Comparison of ENCODE assay signal across 8 cellular contexts in genomic region chr6:157314705-157315321, GRCh38. TPM values are rescaled to one million over a fixed set of nuclear protein-coding genes. Genes with fewer than 3 reads are reported as not detected.
DNase-seq lines count a peak whose midpoint lies in the region; ATAC-seq, FAIRE-seq and TF ChIP-seq lines count a peak whose summit lies in the region.

No MANE protein-coding gene starts in this region.

- peaks cover 3% of the 10 kb centered on the region for H3K36me3 ChIP-seq in CD8-positive, alpha-beta T cell (ENCODE audit: insufficient read depth, low read length)
- H3K36me3 ChIP-seq in body of pancreas (replicated peaks in 1 of 2; ENCODE audit: insufficient read depth in 1 of 2, low read depth in 2 of 2) (peaks cover 0 to 13% of the 10 kb centered on the region in 2 donors), kidney (ENCODE audit: control insufficient read depth in 1 of 2, insufficient read depth in 2 of 2, low read length in 2 of 2) (peaks cover 24 to 43% of the 10 kb centered on the region in 2 donors), transverse colon (peaks cover 0 to 17% (median 2%) of the 10 kb centered on the region in 4 donors)

- in situ Hi-C loops in transverse colon (cut with MboI; ENCODE audit: low pct_ligation_motif_present in 1 of 4, low pct_unique_long_range_greater_than_20kb in 1 of 4, low sequenced_read_pairs in 3 of 4), result no loop called here

- WGBS in body of pancreas, 2 donors, result 7 to 16% methylated on average over 7 of the region's 7 CpGs
- WGBS in transverse colon (ENCODE audit: low coverage in 1 of 2), 2 donors, result 4 to 19% methylated on average over 7 of the region's 7 CpGs

- TF ChIP-seq EP300 in transverse colon (IDR thresholded peaks at IDR 0.05; ENCODE audit: low read depth), result no peak

- no peaks in the 10 kb centered on the region for H3K9me3 Mint-ChIP-seq in CD8-positive, alpha-beta T cell

- TF ChIP-seq POLR2A in body of pancreas (IDR thresholded peaks at IDR 0.05), result no peak
- TF ChIP-seq POLR2A in transverse colon (IDR thresholded peaks at IDR 0.05), result no peak

- TF ChIP-seq CTCF in CD8-positive, alpha-beta T cell (IDR thresholded peaks at IDR 0.05), result peak; percentile 95
- TF ChIP-seq CTCF in body of pancreas (IDR thresholded peaks at IDR 0.05) (peak; percentile 45 to 96 (median 90)), kidney (IDR thresholded peaks at IDR 0.05; ENCODE audit: borderline replicate concordance, extremely low read depth, insufficient read depth) (peak; percentile 95), transverse colon (IDR thresholded peaks at IDR 0.05) (peak; percentile 65 to 91 (median 68))

- ATAC-seq in CD8-positive, alpha-beta T cell, result peak; percentile 95
- ATAC-seq in GM19438 (IDR thresholded peaks at IDR 0.05; ENCODE audit: low read depth, unreplicated experiment), result peak; percentile 89
- ATAC-seq in HG03571 (IDR thresholded peaks at IDR 0.05; ENCODE audit: unreplicated experiment), result peak; percentile 82
- peak; percentile 79 for ATAC-seq in body of pancreas

- H3K4me1 ChIP-seq in CD8-positive, alpha-beta T cell (ENCODE audit: insufficient read depth, low read length), result no peaks in the 10 kb centered on the region
- H3K4me1 ChIP-seq in body of pancreas (peaks cover 16% of the 10 kb centered on the region), kidney (ENCODE audit: control insufficient read depth in 1 of 2, insufficient read depth in 1 of 2, low read depth in 1 of 2, low read length in 2 of 2) (no peaks in the 10 kb centered on the region), transverse colon (peaks cover 0 to 13% (median 3%) of the 10 kb centered on the region in 4 donors)

- H3K4me3 ChIP-seq in CD8-positive, alpha-beta T cell (ENCODE audit: low read depth, low read length), result no peak overlapping the region
- H3K4me3 ChIP-seq in body of pancreas, result no peak overlapping the region
- no peak overlapping the region for H3K4me3 ChIP-seq in kidney (ENCODE audit: low read length in 2 of 2)
- no peak overlapping the region for H3K4me3 ChIP-seq in transverse colon

- H3K9ac ChIP-seq in kidney (ENCODE audit: low read length in 2 of 2), result no peak overlapping the region

- no peak overlapping the region for H3K27ac ChIP-seq in CD8-positive, alpha-beta T cell (ENCODE audit: low read depth, low read length)
- H3K27ac ChIP-seq in body of pancreas (no peak overlapping the region), kidney (ENCODE audit: low read depth in 2 of 2, low read length in 2 of 2) (no peak overlapping the region), transverse colon (no peak overlapping the region)

- no peaks in the 10 kb centered on the region for H3K27me3 ChIP-seq in CD8-positive, alpha-beta T cell (ENCODE audit: insufficient read depth, low read length)
- no peaks in the 10 kb centered on the region for H3K27me3 ChIP-seq in body of pancreas
- no peaks in the 10 kb centered on the region for H3K27me3 ChIP-seq in transverse colon

- H3K4me3 Mint-ChIP-seq in CD8-positive, alpha-beta T cell, result no peak overlapping the region

- POLR2A ChIA-PET in CD8-positive, alpha-beta T cell (lab: Charles Lee), result interaction anchor here (1.7 kb wide), 1 partner anchor 22 kb away, joined by 4 read pairs; no protein-coding TSS in a partner anchor

- FAIRE-seq in kidney (lab: Jason Lieb, UNC), result no peak

- H3K27me3 Mint-ChIP-seq in CD8-positive, alpha-beta T cell (ENCODE audit: low read depth), result no peaks in the 10 kb centered on the region

- peaks cover 55% of the 10 kb centered on the region for H3K36me3 Mint-ChIP-seq in CD8-positive, alpha-beta T cell

- H3K9me3 ChIP-seq in CD8-positive, alpha-beta T cell (ENCODE audit: low read length), result no peaks in the 10 kb centered on the region
- H3K9me3 ChIP-seq in body of pancreas (no peaks in the 10 kb centered on the region), kidney (ENCODE audit: control insufficient read depth in 1 of 2, low read length in 2 of 2) (no peaks in the 10 kb centered on the region), transverse colon (no peaks in the 10 kb centered on the region)

- peaks cover 3% of the 10 kb centered on the region for H3K4me1 Mint-ChIP-seq in CD8-positive, alpha-beta T cell (ENCODE audit: low read depth)

- DNase-seq in CD8-positive, alpha-beta T cell, result peak in 2 of 7 experiments; percentile 14 to 19
- DNase-seq in body of pancreas (peak in 2 of 4 donors; percentile 29 to 57), kidney (no peak), transverse colon (no peak), islet precursor cell (no peak), hypothalamus (lab: John Stamatoyannopoulos, UW) (no peak)

- CTCF ChIA-PET in CD8-positive, alpha-beta T cell (lab: Charles Lee), result interaction anchor here (0.6 to 6.2 kb wide), 25 partner anchors 9 to 559 kb away, joined by 3 to 112 read pairs (median 4); partner anchors contain the start of gene TMEM242

- intact Hi-C loops in CD8-positive, alpha-beta T cell (cut with DNase I, micrococcal nuclease), result loop anchor here (1.0 to 10.0 kb wide), 5 partner anchors 20 to 820 kb away; no protein-coding TSS in a partner anchor
- intact Hi-C loops in body of pancreas (cut with DNase I), result loop anchor here (5.0 kb wide), 1 partner anchor 352 kb away; no protein-coding TSS in a partner anchor
- intact Hi-C loops in kidney (cut with DNase I), result loop anchor here (10.0 kb wide), 1 partner anchor 350 kb away; no protein-coding TSS in a partner anchor
- intact Hi-C loops in transverse colon (cut with DNase I; ENCODE audit: low total_unique reads), result no loop called here

- no peak overlapping the region for H3K27ac Mint-ChIP-seq in CD8-positive, alpha-beta T cell

RNA-seq across cellular contexts. Expression of gene TMEM242, which starts 8.5 kb away (rescaled TPM):
- 10 to 100 TPM; 13.8 to 14.0 TPM for total RNA-seq in CD8-positive, alpha-beta T cell
- total RNA-seq in body of pancreas, result 1 to 10 TPM; 1.6 to 6.2 TPM
- 14.2 TPM for total RNA-seq in kidney
- polyA plus RNA-seq in kidney (ENCODE audit: insufficient read depth, low read depth, low replicate concordance), result 14.3 TPM
- 1 to 10 TPM in 3 of 4 donors, under 1 TPM in 1; 0.20 to 8.4 (median 5.8) TPM for total RNA-seq in transverse colon
